In genomic region chr16:20459227-20459626, GRCh38 we compare ENCODE assay signal across 12 cellular contexts. TPM values are rescaled to one million over a fixed set of nuclear protein-coding genes. Genes with fewer than 3 reads are reported as not detected.
"Had no signal": no experiment of that assay in that cellular context is flagged by ENCODE, and none has a peak within 500 bp of the region (broad histone marks: within the 10 kb centered on the region; RNA-seq: fewer than 3 reads in every experiment).

No MANE protein-coding gene starts in this region.

RNA-seq across cellular contexts. Expression of gene ACSM2A, which starts 7.9 kb away (rescaled TPM):
- total RNA-seq: OCI-LY7, PC-3, PC-9, Peyer's patch, Right ventricle myocardium inferior, Right ventricle myocardium superior, RPMI7951, SJCRH30, SJSA1, SK-MEL-5 had no signal
- polyA plus RNA-seq: SK-N-SH had no signal

RNA-seq across cellular contexts. Expression of gene ACSM5, which starts 49.9 kb away (rescaled TPM):
- total RNA-seq: OCI-LY7, PC-3, PC-9, RPMI7951, SJCRH30, SJSA1, SK-MEL-5 had no signal
- polyA plus RNA-seq: SK-N-SH had no signal

RNA-seq across cellular contexts. Expression of gene PDILT, which starts 54.7 kb away (rescaled TPM):
- total RNA-seq: OCI-LY7, PC-3, PC-9, Peyer's patch, Right ventricle myocardium inferior, Right ventricle myocardium superior, RPMI7951, SJCRH30, SJSA1, SK-MEL-5, T-cell had no signal
- polyA plus RNA-seq: SK-N-SH had no signal
